34 cellular contexts compared by ENCODE assay signal in the genomic region with DNA sequence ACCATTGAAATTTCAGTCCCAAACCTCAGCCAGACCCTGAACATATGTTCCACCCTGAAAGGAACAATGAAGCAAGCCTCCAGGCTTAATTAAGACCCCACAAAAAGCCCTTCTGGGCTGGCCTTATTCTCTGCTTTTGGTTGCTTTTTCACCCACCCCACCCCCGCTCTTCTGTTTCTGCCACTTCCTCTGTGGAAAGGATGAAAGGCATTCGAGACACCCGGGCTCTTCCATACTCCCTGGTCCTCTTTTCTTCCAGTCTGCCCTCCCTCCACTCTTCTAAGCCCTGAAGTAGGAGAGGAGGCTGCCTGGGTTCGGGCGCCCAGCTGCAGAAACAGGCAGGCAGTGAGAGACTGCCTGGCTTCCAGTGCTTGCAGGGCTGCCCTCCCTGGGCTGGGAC. TPM values are rescaled to one million over a fixed set of nuclear protein-coding genes. Genes with fewer than 3 reads are reported as not detected.
"Had no signal": no experiment of that assay in that cellular context is flagged by ENCODE, and none has a peak within 500 bp of the region (broad histone marks: within the 10 kb centered on the region; RNA-seq: fewer than 3 reads in every experiment).

No MANE protein-coding gene starts in this region.

- H3K36me3 ChIP-seq: adrenal gland, breast epithelium, MG63, Peyer's patch, SJSA1, WERI-Rb-1 had no signal

- H3K27ac ChIP-seq: adrenal gland, body of pancreas, breast epithelium, Peyer's patch, SJSA1, WERI-Rb-1 had no signal

- H3K4me3 Mint-ChIP-seq: activated CD4-positive, alpha-beta T cell treated with anti-CD3 and anti-CD28 coated beads, Interleukin-2, amount 10 ng/mL, durations not matched to agents 24 days and 14 days; activated CD8-positive, alpha-beta T cell treated with anti-CD3 and anti-CD28 coated beads for 36 hours; activated naive CD8-positive, alpha-beta T cell treated with anti-CD3 and anti-CD28 coated beads for 36 hours; activated T-helper 1 cell treated with anti-CD3 and anti-CD28 coated beads, Interleukin-12 subunit alpha, Interleukin-12 subunit beta, Interleukin-2, Interleukin-4 antibody, amounts not matched to agents 30 ng/mL and 10 ng/mL and 1 ng/mL, durations not matched to agents 14 hours and 24 hours and 36 hours had no signal

- H3K27me3 Mint-ChIP-seq: activated CD8-positive, alpha-beta T cell treated with anti-CD3 and anti-CD28 coated beads for 36 hours; activated naive CD8-positive, alpha-beta T cell treated with anti-CD3 and anti-CD28 coated beads for 36 hours had no signal

- H3K9me2 ChIP-seq: SK-N-SH had no signal

- H3K4me3 ChIP-seq: adrenal gland, body of pancreas, breast epithelium, MG63, Peyer's patch, SJSA1 had no signal

- H3K9ac ChIP-seq: SK-N-SH had no signal

- ATAC-seq: activated CD8-positive, alpha-beta T cell treated with anti-CD3 and anti-CD28 coated beads for 36 hours; body of pancreas; PC-3 had no signal

- H3K27ac Mint-ChIP-seq: activated CD4-positive, alpha-beta T cell treated with anti-CD3 and anti-CD28 coated beads, Interleukin-2, amount 10 ng/mL, durations not matched to agents 24 days and 14 days; activated CD8-positive, alpha-beta T cell treated with anti-CD3 and anti-CD28 coated beads for 36 hours; activated naive CD8-positive, alpha-beta T cell treated with anti-CD3 and anti-CD28 coated beads for 36 hours; activated T-helper 1 cell treated with anti-CD3 and anti-CD28 coated beads, Interleukin-12 subunit alpha, Interleukin-12 subunit beta, Interleukin-2, Interleukin-4 antibody, amounts not matched to agents 30 ng/mL and 10 ng/mL and 1 ng/mL, durations not matched to agents 14 hours and 24 hours and 36 hours had no signal

- H3K9me3 ChIP-seq: adrenal gland, body of pancreas, breast epithelium, Peyer's patch, SK-N-SH had no signal

- H3K4me2 ChIP-seq: SK-N-SH had no signal

- H3K4me1 ChIP-seq: adrenal gland, body of pancreas, breast epithelium, Peyer's patch, SJSA1 had no signal

- DNase-seq: activated CD4-positive, alpha-beta T cell treated with anti-CD3 and anti-CD28 coated beads, Interleukin-2, amount 10 ng/mL, durations not matched to agents 24 days and 14 days; activated CD4-positive, alpha-beta T cell treated with anti-CD3 and anti-CD28 coated beads, Interleukin-2, amount 50 U/mL, for 4 hours; activated CD8-positive, alpha-beta T cell treated with anti-CD3 and anti-CD28 coated beads for 36 hours; activated naive CD4-positive, alpha-beta T cell treated with anti-CD3 and anti-CD28 coated beads, Interleukin-2, amount 50 U/mL, for 16 hours; activated naive CD8-positive, alpha-beta T cell treated with anti-CD3 and anti-CD28 coated beads for 36 hours; activated T-cell treated with anti-CD3 and anti-CD28 coated beads, Interleukin-2, amount 50 U/mL, for 1 hour; adrenal gland; body of pancreas; MG63; NCI-H1048; NCI-H1105 treated with DMSO at 0.1 percent for 48 hours; NCI-H1436; NCI-H1694; NCI-H1930; NCI-H2081 treated with DMSO at 0.1 percent for 48 hours; NCI-H2171; NCI-H510A; NCI-H526; NCI-H748 treated with DMSO at 0.1 percent for 48 hours; NK-92 treated with Interleukin-12 subunit alpha and Interleukin-12 subunit beta, amount 100 ng/mL, for 24 hours; PC-3; Peyer's patch; RPMI8226; SHP77 treated with DMSO at 0.1 percent for 48 hours; SK-N-SH; T-helper 2 cell; T-helper 9 cell; WERI-Rb-1 had no signal

- H3K27me3 ChIP-seq: adrenal gland, body of pancreas, breast epithelium, Peyer's patch had no signal

RNA-seq across cellular contexts. Expression of gene NEUROG3, which starts 47.4 kb away (rescaled TPM):
- total RNA-seq: activated CD4-positive, alpha-beta T cell treated with anti-CD3 and anti-CD28 coated beads, Interleukin-2, amount 10 ng/mL, durations not matched to agents 24 days and 14 days; activated CD8-positive, alpha-beta memory T cell treated with anti-CD3 and anti-CD28 coated beads for 36 hours; activated T-helper 1 cell treated with anti-CD3 and anti-CD28 coated beads, Interleukin-12 subunit alpha, Interleukin-12 subunit beta, Interleukin-2, Interleukin-4 antibody, amounts not matched to agents 30 ng/mL and 10 ng/mL and 1 ng/mL, durations not matched to agents 14 hours and 24 hours and 36 hours; astrocyte; body of pancreas; breast epithelium; cardiac septum; PC-3; SJSA1 had no signal
- polyA plus RNA-seq: SK-N-SH had no signal
